Comparison of ENCODE assay signal across 9 cellular contexts in the genomic region with DNA sequence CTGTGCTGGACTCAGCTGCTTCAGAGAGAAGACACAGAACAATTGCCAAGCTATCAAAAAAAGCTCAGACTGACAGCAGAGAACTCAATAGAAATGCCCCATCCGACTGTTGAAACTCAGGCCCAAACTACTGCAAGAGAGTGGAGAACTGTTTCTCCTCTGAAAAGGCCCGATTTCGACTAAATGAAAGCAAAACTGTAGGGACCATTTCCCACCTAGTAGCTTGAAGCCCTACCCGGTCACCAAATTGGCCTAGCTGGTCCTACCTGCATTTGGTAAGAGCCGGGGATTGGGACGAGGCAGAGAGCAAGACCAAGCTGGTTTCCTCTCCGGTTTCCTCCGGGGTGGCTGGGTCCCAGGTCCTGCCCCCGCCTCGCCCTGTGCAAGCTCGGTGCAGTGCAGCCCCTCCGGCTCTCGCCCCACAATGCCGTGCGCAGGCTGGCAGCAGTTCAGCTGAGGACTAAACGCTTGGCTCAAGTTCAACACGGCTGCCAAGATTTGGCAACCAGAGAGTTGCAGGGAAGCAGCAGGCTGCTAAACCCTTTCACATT.
DNase-seq lines count a peak whose midpoint lies in the region; ATAC-seq lines count a peak whose summit lies in the region.
"Had no signal": no experiment of that assay in that cellular context is flagged by ENCODE, and none has a peak within 500 bp of the region (broad histone marks: within the 10 kb centered on the region; RNA-seq: fewer than 3 reads in every experiment).

No MANE protein-coding gene starts in this region.

- no peaks in the 10 kb centered on the region for H3K9me3 ChIP-seq in duodenal mucosa (ENCODE audit: control insufficient read depth in 1 of 2, low read length in 2 of 2)

- DNase-seq in NCI-H2029 (lab: John Stamatoyannopoulos, UW) (peak; percentile 79), occipital lobe (lab: John Stamatoyannopoulos, UW) (peak; percentile 52), T1000 (lab: John Stamatoyannopoulos, UW) (no peak), NOMO-1 treated with dmso at 0.1 percent for 144 hours (lab: John Stamatoyannopoulos, UW; ENCODE audit: unreplicated experiment) (no peak)
- DNase-seq in activated CD4-positive, alpha-beta memory T cell treated with anti-CD3 and anti-CD28 coated beads for 36 hours: peak; percentile 89
- peak; percentile 80 to 89 for DNase-seq in stimulated activated naive CD8-positive, alpha-beta T cell treated with anti-CD3 and anti-CD28 coated beads, Interleukin-15, amount 100 ng/mL, for 72 hours

- peak overlapping the region; percentile 65 to 76 for H3K9ac ChIP-seq in duodenal mucosa (ENCODE audit: low read depth in 1 of 2, low read length in 2 of 2)

- peaks cover 32 to 37% of the 10 kb centered on the region in 2 donors for H3K4me1 ChIP-seq in duodenal mucosa (ENCODE audit: control insufficient read depth in 1 of 2, insufficient read depth in 2 of 2, low read length in 2 of 2)

- POLR2A ChIA-PET in activated CD4-positive, alpha-beta memory T cell treated with anti-CD3 and anti-CD28 coated beads for 36 hours (lab: Charles Lee): interaction anchor here (0.7 to 2.6 kb wide), 16 partner anchors 12 to 1294 kb away, joined by 3 to 12 read pairs (median 5); a partner anchor contains a TSS

- H3K4me3 ChIP-seq in duodenal mucosa (ENCODE audit: low read depth in 1 of 2, low read length in 2 of 2): peak overlapping the region; percentile 69 to 76

- H3K36me3 ChIP-seq in duodenal mucosa (ENCODE audit: control insufficient read depth in 1 of 2, insufficient read depth in 2 of 2, low read length in 2 of 2): no peaks in the 10 kb centered on the region

- H3K36me3 Mint-ChIP-seq in activated CD4-positive, alpha-beta memory T cell treated with anti-CD3 and anti-CD28 coated beads for 36 hours: peaks cover 18% of the 10 kb centered on the region

- no peaks in the 10 kb centered on the region for H3K27me3 ChIP-seq in duodenal mucosa (ENCODE audit: control insufficient read depth in 1 of 2, insufficient read depth in 2 of 2, low read length in 2 of 2)

- peak overlapping the region; percentile 89 for H3K27ac Mint-ChIP-seq in activated CD4-positive, alpha-beta memory T cell treated with anti-CD3 and anti-CD28 coated beads for 36 hours
- peak overlapping the region; percentile 96 to 98 for H3K27ac Mint-ChIP-seq in stimulated activated naive CD8-positive, alpha-beta T cell treated with anti-CD3 and anti-CD28 coated beads, Interleukin-15, amount 100 ng/mL, for 72 hours

- peak; percentile 93 for ATAC-seq in stimulated activated naive CD8-positive, alpha-beta T cell treated with anti-CD3 and anti-CD28 coated beads, Interleukin-15, amount 100 ng/mL, for 72 hours
- no peak for ATAC-seq in GM19397 (IDR thresholded peaks at IDR 0.05; ENCODE audit: unreplicated experiment)

- peak overlapping the region; percentile 68 for H3K27ac ChIP-seq in duodenal mucosa (ENCODE audit: low read depth, low read length)
- H3K27ac ChIP-seq: HL-60 had no signal

- no peaks in the 10 kb centered on the region for H3K9me3 Mint-ChIP-seq in activated CD4-positive, alpha-beta memory T cell treated with anti-CD3 and anti-CD28 coated beads for 36 hours
- H3K9me3 Mint-ChIP-seq in stimulated activated naive CD8-positive, alpha-beta T cell treated with anti-CD3 and anti-CD28 coated beads, Interleukin-15, amount 100 ng/mL, for 72 hours: no peaks in the 10 kb centered on the region

- CTCF ChIA-PET in activated CD4-positive, alpha-beta memory T cell treated with anti-CD3 and anti-CD28 coated beads for 36 hours (lab: Charles Lee): interaction anchor here (0.6 to 3.8 kb wide), 36 partner anchors 9 to 1438 kb away, joined by 3 to 67 read pairs (median 4); a partner anchor contains a TSS

- H3K4me3 Mint-ChIP-seq in activated CD4-positive, alpha-beta memory T cell treated with anti-CD3 and anti-CD28 coated beads for 36 hours: peak overlapping the region; percentile 84
- H3K4me3 Mint-ChIP-seq in stimulated activated naive CD8-positive, alpha-beta T cell treated with anti-CD3 and anti-CD28 coated beads, Interleukin-15, amount 100 ng/mL, for 72 hours: peak overlapping the region; percentile 73 to 90

- H3K27me3 Mint-ChIP-seq in activated CD4-positive, alpha-beta memory T cell treated with anti-CD3 and anti-CD28 coated beads for 36 hours: no peaks in the 10 kb centered on the region
- H3K27me3 Mint-ChIP-seq in stimulated activated naive CD8-positive, alpha-beta T cell treated with anti-CD3 and anti-CD28 coated beads, Interleukin-15, amount 100 ng/mL, for 72 hours: no peaks in the 10 kb centered on the region

- intact Hi-C loops in activated CD4-positive, alpha-beta memory T cell treated with anti-CD3 and anti-CD28 coated beads for 36 hours (cut with micrococcal nuclease): loop anchor here (1.0 to 10.0 kb wide), 14 partner anchors 17 to 1289 kb away; no protein-coding TSS in a partner anchor

- peaks cover 50% of the 10 kb centered on the region for H3K4me1 Mint-ChIP-seq in activated CD4-positive, alpha-beta memory T cell treated with anti-CD3 and anti-CD28 coated beads for 36 hours (ENCODE audit: low read depth)
- peaks cover 67% of the 10 kb centered on the region for H3K4me1 Mint-ChIP-seq in stimulated activated naive CD8-positive, alpha-beta T cell treated with anti-CD3 and anti-CD28 coated beads, Interleukin-15, amount 100 ng/mL, for 72 hours

Comparison
In these comparisons a context has a peak if more than half of its experiments do, and no peak if none do; other contexts are left out.
1. DNase-seq: peak in NCI-H2029 (single experiment), activated CD4-positive, alpha-beta memory T cell treated with anti-CD3 and anti-CD28 coated beads for 36 hours (single experiment), occipital lobe (single experiment) and stimulated activated naive CD8-positive, alpha-beta T cell treated with anti-CD3 and anti-CD28 coated beads, Interleukin-15, amount 100 ng/mL, for 72 hours (2 of 2); none in T1000 (single experiment) and NOMO-1 treated with dmso at 0.1 percent for 144 hours (single experiment).